24 cellular contexts compared by ENCODE assay signal in genomic region chr1:214541693-214542092, GRCh38.
"Had no signal": no experiment of that assay in that cellular context is flagged by ENCODE, and none has a peak within 500 bp of the region (broad histone marks: within the 10 kb centered on the region; RNA-seq: fewer than 3 reads in every experiment).

No MANE protein-coding gene starts in this region.

- H3K9me3 ChIP-seq: body of pancreas, neutrophil, suprapubic skin, transverse colon, uterus had no signal

- H3K27ac Mint-ChIP-seq: activated CD4-positive, alpha-beta memory T cell treated with anti-CD3 and anti-CD28 coated beads, Interleukin-2, amount 10 ng/mL, durations not matched to agents 7 days and 5 days; activated CD8-positive, alpha-beta memory T cell treated with anti-CD3 and anti-CD28 coated beads, Interleukin-2, amount 10 ng/mL, durations not matched to agents 7 days and 5 days; activated naive CD4-positive, alpha-beta T cell treated with anti-CD3 and anti-CD28 coated beads for 36 hours; activated T-helper 2 cell treated with anti-CD3 and anti-CD28 coated beads, Interferon-gamma antibody, Interleukin-2, Interleukin-4, amounts not matched to agents 10 μg/mL and 5 μg/mL and 100 μg/mL, durations not matched to agents 14 hours and 24 hours and 36 hours; effector memory CD8-positive, alpha-beta T cell; memory B cell; naive thymus-derived CD4-positive, alpha-beta T cell; T-helper 2 cell treated with Interferon-gamma antibody and Interleukin-4, amounts not matched to agents 5 μg/mL and 100 μg/mL, for 36 hours had no signal

- H3K27ac ChIP-seq: body of pancreas, foreskin keratinocyte, neutrophil, suprapubic skin had no signal

- H3K9me3 Mint-ChIP-seq: activated CD4-positive, alpha-beta memory T cell treated with anti-CD3 and anti-CD28 coated beads, Interleukin-2, amount 10 ng/mL, durations not matched to agents 7 days and 5 days; activated naive CD4-positive, alpha-beta T cell treated with anti-CD3 and anti-CD28 coated beads for 36 hours; activated T-helper 2 cell treated with anti-CD3 and anti-CD28 coated beads, Interferon-gamma antibody, Interleukin-2, Interleukin-4, amounts not matched to agents 10 μg/mL and 5 μg/mL and 100 μg/mL, durations not matched to agents 14 hours and 24 hours and 36 hours; effector memory CD8-positive, alpha-beta T cell; memory B cell; naive thymus-derived CD4-positive, alpha-beta T cell; T-helper 2 cell treated with Interferon-gamma antibody and Interleukin-4, amounts not matched to agents 5 μg/mL and 100 μg/mL, for 36 hours had no signal

- H3K27me3 ChIP-seq: body of pancreas, foreskin keratinocyte, suprapubic skin, transverse colon, uterus had no signal

- H3K4me1 ChIP-seq: uterus had no signal

- H3K36me3 Mint-ChIP-seq: activated CD8-positive, alpha-beta memory T cell treated with anti-CD3 and anti-CD28 coated beads, Interleukin-2, amount 10 ng/mL, durations not matched to agents 7 days and 5 days; memory B cell; naive thymus-derived CD4-positive, alpha-beta T cell had no signal

- H3K36me3 ChIP-seq: neutrophil, suprapubic skin, transverse colon, uterus had no signal

- H3K4me3 Mint-ChIP-seq: activated CD4-positive, alpha-beta memory T cell treated with anti-CD3 and anti-CD28 coated beads, Interleukin-2, amount 10 ng/mL, durations not matched to agents 7 days and 5 days; activated CD8-positive, alpha-beta memory T cell treated with anti-CD3 and anti-CD28 coated beads, Interleukin-2, amount 10 ng/mL, durations not matched to agents 7 days and 5 days; activated naive CD4-positive, alpha-beta T cell treated with anti-CD3 and anti-CD28 coated beads for 36 hours; effector memory CD8-positive, alpha-beta T cell; memory B cell; naive thymus-derived CD4-positive, alpha-beta T cell; T-helper 2 cell treated with Interferon-gamma antibody and Interleukin-4, amounts not matched to agents 5 μg/mL and 100 μg/mL, for 36 hours had no signal

- ATAC-seq: activated CD8-positive, alpha-beta memory T cell treated with anti-CD3 and anti-CD28 coated beads, Interleukin-2, amount 10 ng/mL, durations not matched to agents 7 days and 5 days; body of pancreas; effector memory CD8-positive, alpha-beta T cell; foreskin keratinocyte; left lobe of liver; naive thymus-derived CD4-positive, alpha-beta T cell; stimulated activated naive CD8-positive, alpha-beta T cell treated with anti-CD3 and anti-CD28 coated beads, Interleukin-15, Interleukin-2, amounts not matched to agents 100 U/mL and 50 U/mL, for 24 hours had no signal

- H3K4me3 ChIP-seq: body of pancreas, suprapubic skin, transverse colon, uterus had no signal

- H3K4me1 Mint-ChIP-seq: activated CD4-positive, alpha-beta memory T cell treated with anti-CD3 and anti-CD28 coated beads, Interleukin-2, amount 10 ng/mL, durations not matched to agents 7 days and 5 days; memory B cell had no signal

- DNase-seq: activated CD4-positive, alpha-beta memory T cell treated with anti-CD3 and anti-CD28 coated beads, Interleukin-2, amount 10 ng/mL, durations not matched to agents 7 days and 5 days; activated CD4-positive, alpha-beta T cell treated with anti-CD3 and anti-CD28 coated beads for 48 hours; activated CD8-positive, alpha-beta memory T cell treated with anti-CD3 and anti-CD28 coated beads, Interleukin-2, amount 10 ng/mL, durations not matched to agents 7 days and 5 days; activated naive CD4-positive, alpha-beta T cell treated with anti-CD3 and anti-CD28 coated beads for 36 hours; activated T-cell treated with anti-CD3 and anti-CD28 coated beads, Interleukin-2, amount 50 U/mL, for 1 hour; body of pancreas; caudate nucleus; effector memory CD8-positive, alpha-beta T cell; foreskin keratinocyte; head of caudate nucleus; kidney; naive thymus-derived CD4-positive, alpha-beta T cell; retina; stimulated activated CD4-positive, alpha-beta T cell treated with anti-CD3 and anti-CD28 coated beads, Interleukin-12 subunit alpha, Interleukin-12 subunit beta, amount 100 ng/mL, for 4 hours; stimulated activated CD4-positive, alpha-beta T cell treated with anti-CD3 and anti-CD28 coated beads, Interleukin-1b, Interleukin-23, amount 100 ng/mL, for 48 hours; stimulated activated naive CD8-positive, alpha-beta T cell treated with anti-CD3 and anti-CD28 coated beads, Interleukin-15, Interleukin-2, amounts not matched to agents 100 U/mL and 50 U/mL, for 24 hours; transverse colon; uterus had no signal
